ENCODE assay signal across 16 cellular contexts in genomic region chr1:56506951-56507437, GRCh38.
DNase-seq lines count a peak whose midpoint lies in the region; ATAC-seq and TF ChIP-seq lines count a peak whose summit lies in the region.
"Had no signal": no experiment of that assay in that cellular context is flagged by ENCODE, and none has a peak within 500 bp of the region (broad histone marks: within the 10 kb centered on the region; RNA-seq: fewer than 3 reads in every experiment).

No MANE protein-coding gene starts in this region.

- H3K36me3 Mint-ChIP-seq in MCF 10A (ENCODE audit: insufficient read depth, unreplicated experiment): peaks cover 5% of the 10 kb centered on the region
- peaks cover 33% of the 10 kb centered on the region for H3K36me3 Mint-ChIP-seq in progenitor cell of endocrine pancreas (ENCODE audit: insufficient read depth)
- H3K36me3 Mint-ChIP-seq: CD4-positive, CD25-positive, alpha-beta regulatory T cell had no signal

- H3K4me1 Mint-ChIP-seq in MCF 10A (ENCODE audit: insufficient read depth, unreplicated experiment) (peaks cover 12% of the 10 kb centered on the region), progenitor cell of endocrine pancreas (ENCODE audit: low read depth) (peaks cover 28% of the 10 kb centered on the region)
- H3K4me1 Mint-ChIP-seq: CD4-positive, CD25-positive, alpha-beta regulatory T cell had no signal

- H3K9me3 ChIP-seq in breast epithelium (no peaks in the 10 kb centered on the region), lung (ENCODE audit: control insufficient read depth in 2 of 2, insufficient read depth in 1 of 2, low read length in 1 of 2) (no peaks in the 10 kb centered on the region)
- H3K9me3 ChIP-seq: A549 had no signal

- H3K36me3 ChIP-seq in breast epithelium: no peaks in the 10 kb centered on the region
- peaks cover 5 to 33% of the 10 kb centered on the region in 2 donors for H3K36me3 ChIP-seq in lung (ENCODE audit: control insufficient read depth in 2 of 2, insufficient read depth in 2 of 2, low read length in 2 of 2)

- ATAC-seq in lung (ENCODE audit: insufficient read depth, low FRiP score) (no peak), GM18868 (IDR thresholded peaks at IDR 0.05; ENCODE audit: unreplicated experiment) (no peak)
- ATAC-seq: A549, left lobe of liver had no signal

- no peaks in the 10 kb centered on the region for H3K27me3 ChIP-seq in breast epithelium
- no peaks in the 10 kb centered on the region for H3K27me3 ChIP-seq in lung (ENCODE audit: control insufficient read depth, insufficient read depth)

- H3K4me3 Mint-ChIP-seq in MCF 10A (ENCODE audit: unreplicated experiment): no peak overlapping the region
- H3K4me3 Mint-ChIP-seq in progenitor cell of endocrine pancreas (ENCODE audit: low read depth): no peak overlapping the region
- H3K4me3 Mint-ChIP-seq: CD4-positive, CD25-positive, alpha-beta regulatory T cell had no signal

- 51 to 61% methylated on average over 2 of the region's 2 CpGs for WGBS in lung, 2 donors

- POLR2A ChIA-PET in MCF 10A (lab: Yijun Ruan, JAX): no interaction called here

- H3K4me1 ChIP-seq in breast epithelium (no peaks in the 10 kb centered on the region), lung (ENCODE audit: control insufficient read depth in 2 of 2, insufficient read depth in 2 of 2, low read length in 2 of 2) (peaks cover 31 to 65% of the 10 kb centered on the region in 2 donors)

- H3K27ac ChIP-seq in breast epithelium (peak overlapping the region in 1 of 2 donors; percentile 13), lung (ENCODE audit: low read depth in 1 of 2, low read length in 1 of 2) (peak overlapping the region; percentile 78 to 87), substantia nigra (ENCODE audit: low read depth, low read length, poor library complexity, severe bottlenecking) (peak overlapping the region; percentile 19)
- H3K27ac ChIP-seq: A549 had no signal

- no peak for TF ChIP-seq POLR2A in breast epithelium (IDR thresholded peaks at IDR 0.05)

- no TSS peak for BruUV-seq in MCF 10A (replicated peaks; lab: Mats Ljungman, UMichigan)

- H3K4me3 ChIP-seq in breast epithelium (no peak overlapping the region), lung (no peak overlapping the region)
- H3K4me3 ChIP-seq: A549, coronary artery had no signal

- no peaks in the 10 kb centered on the region for H3K27me3 Mint-ChIP-seq in MCF 10A (ENCODE audit: insufficient read depth, unreplicated experiment)
- no peaks in the 10 kb centered on the region for H3K27me3 Mint-ChIP-seq in progenitor cell of endocrine pancreas
- H3K27me3 Mint-ChIP-seq: CD4-positive, CD25-positive, alpha-beta regulatory T cell had no signal

- H3K27ac Mint-ChIP-seq in MCF 10A (ENCODE audit: low read depth, unreplicated experiment) (no peak overlapping the region), progenitor cell of endocrine pancreas (no peak overlapping the region)
- H3K27ac Mint-ChIP-seq: CD4-positive, CD25-positive, alpha-beta regulatory T cell had no signal

- TF ChIP-seq CTCF in MCF 10A (IDR thresholded peaks at IDR 0.05; ENCODE audit: unreplicated experiment) (no peak), breast epithelium (IDR thresholded peaks at IDR 0.05) (no peak), lung (IDR thresholded peaks at IDR 0.05; ENCODE audit: control extremely low read depth, extremely low read depth) (no peak), progenitor cell of endocrine pancreas (IDR thresholded peaks at IDR 0.05; ENCODE audit: unreplicated experiment) (no peak)

- no peaks in the 10 kb centered on the region for H3K9me3 Mint-ChIP-seq in MCF 10A (ENCODE audit: unreplicated experiment)
- no peaks in the 10 kb centered on the region for H3K9me3 Mint-ChIP-seq in progenitor cell of endocrine pancreas (ENCODE audit: low read depth)

- intact Hi-C loops in MCF 10A (cut with micrococcal nuclease): no loop called here
- intact Hi-C loops in breast epithelium (cut with DNase I; ENCODE audit: low total_unique reads): no loop called here

- CTCF ChIA-PET in MCF 10A (lab: Yijun Ruan, JAX): interaction anchor here (0.8 kb wide), 1 partner anchor 1131 kb away, joined by 4 read pairs; no protein-coding TSS in a partner anchor

- DNase-seq in MCF 10A (ENCODE audit: unreplicated experiment): peak; percentile 58
- no peak for DNase-seq in breast epithelium (ENCODE audit: low spot score in 2 of 2)
- DNase-seq in dermis blood vessel endothelial cell: peak; percentile 63
- DNase-seq in lung (ENCODE audit: low spot score): no peak
- DNase-seq in substantia nigra (lab: John Stamatoyannopoulos, UW): no peak
- DNase-seq in midbrain (lab: John Stamatoyannopoulos, UW): no peak
- no peak for DNase-seq in progenitor cell of endocrine pancreas (ENCODE audit: low spot score, unreplicated experiment)
- DNase-seq: activated effector memory CD4-positive, alpha-beta T cell treated with Interleukin-2 at 50 U/mL for 16 hours; CD4-positive, CD25-positive, alpha-beta regulatory T cell; DMS79 treated with DMSO at 0.1 percent for 48 hours; stimulated activated CD4-positive, alpha-beta T cell treated with anti-CD3 and anti-CD28 coated beads, Interleukin-4, amount 100 ng/mL, for 24 hours; SW 1271 had no signal

Comparison
In these comparisons a context has a peak if more than half of its experiments do, and no peak if none do; other contexts are left out.
1. DNase-seq: peak in MCF 10A (single experiment) and dermis blood vessel endothelial cell (single experiment); none in breast epithelium (0 of 2), lung (single experiment), substantia nigra (0 of 49), midbrain (single experiment) and progenitor cell of endocrine pancreas (single experiment).